ENCODE assay signal across 23 cellular contexts in genomic region chr9:87810008-87810407, GRCh38.
"Had no signal": no experiment of that assay in that cellular context is flagged by ENCODE, and none has a peak within 500 bp of the region (broad histone marks: within the 10 kb centered on the region; RNA-seq: fewer than 3 reads in every experiment).

No MANE protein-coding gene starts in this region.

- H3K27ac ChIP-seq: KMS-11, PC-9, Peyer's patch, SJCRH30 had no signal

- H2AFZ ChIP-seq: PC-9 had no signal

- H3K4me2 ChIP-seq: KMS-11, PC-9 had no signal

- ATAC-seq: HepG2, Right ventricle myocardium inferior, SK-N-SH treated with all-trans-retinoic acid at 6 μM for 48 hours had no signal

- H3K9me3 ChIP-seq: Peyer's patch had no signal

- H3K4me1 ChIP-seq: Peyer's patch, SJCRH30 had no signal

- DNase-seq: IMR-90; Kasumi-1; MM.1S; NCI-H1092 treated with DMSO at 0.1 percent for 48 hours; NCI-H1436; NCI-H187; NCI-H2029; NCI-H2081 treated with DMSO at 0.1 percent for 48 hours; NCI-H2171; NCI-H226; NCI-H446; NCI-H510A treated with DMSO at 0.1 percent for 48 hours; NCI-H526 treated with DMSO at 0.1 percent for 48 hours; NCI-H748 treated with DMSO at 0.1 percent for 48 hours; NK-92 treated with Interleukin-12 subunit alpha and Interleukin-12 subunit beta, amount 100 ng/mL, for 24 hours; Peyer's patch; SHP77 treated with DMSO at 0.1 percent for 48 hours; SJCRH30 had no signal

- H3K27me3 ChIP-seq: Peyer's patch, SJCRH30 had no signal

- H3K9ac ChIP-seq: KMS-11 had no signal

- H3K4me3 ChIP-seq: PC-9, Peyer's patch, SJCRH30 had no signal

- H3K36me3 ChIP-seq: Peyer's patch, SJCRH30 had no signal

- FAIRE-seq: HepG2 had no signal
